Comparison of ENCODE assay signal across 8 cellular contexts in the genomic region with DNA sequence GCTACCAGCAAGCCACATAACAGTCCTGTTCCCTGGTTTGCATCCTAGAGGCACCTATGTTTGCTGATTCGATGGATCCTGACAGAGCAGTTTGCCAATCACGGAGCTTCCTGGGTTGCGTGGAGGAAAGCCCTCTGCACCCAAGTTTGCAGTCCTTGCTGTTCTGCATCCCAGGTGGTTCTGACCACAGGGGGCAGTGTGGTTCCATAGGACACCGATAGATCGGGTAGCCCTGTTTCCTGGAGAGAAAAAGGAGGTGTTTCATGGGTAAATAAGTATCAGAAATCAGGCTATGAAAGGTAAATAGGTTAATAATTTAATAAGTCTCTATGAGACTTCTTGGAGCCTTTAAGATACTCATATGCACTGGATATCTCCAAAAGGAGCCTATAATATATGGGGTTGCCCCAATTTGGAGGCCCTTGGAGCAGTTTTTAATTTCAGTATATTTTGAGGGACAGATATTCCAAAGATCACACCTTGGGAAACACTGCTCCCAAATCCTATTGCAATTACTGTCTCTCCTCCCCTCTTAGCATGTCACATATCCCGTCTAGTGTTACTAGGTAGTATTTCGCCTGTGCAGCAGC.
DNase-seq lines count a peak whose midpoint lies in the region; ATAC-seq and TF ChIP-seq lines count a peak whose summit lies in the region.

No MANE protein-coding gene starts in this region.

- H3K36me3 ChIP-seq in DOHH2 (ENCODE audit: control insufficient read depth, low read length), result no peaks in the 10 kb centered on the region
- H3K36me3 ChIP-seq in KMS-11 (ENCODE audit: insufficient read depth), result no peaks in the 10 kb centered on the region
- H3K36me3 ChIP-seq in transverse colon, result no peaks in the 10 kb centered on the region

- no peaks in the 10 kb centered on the region for H3K9me3 ChIP-seq in DOHH2 (ENCODE audit: control insufficient read depth, insufficient read depth, low read length)
- no peaks in the 10 kb centered on the region for H3K9me3 ChIP-seq in transverse colon

- TF ChIP-seq EP300 in transverse colon (IDR thresholded peaks at IDR 0.05; ENCODE audit: low read depth), result no peak

- TF ChIP-seq POLR2A in transverse colon (IDR thresholded peaks at IDR 0.05), result no peak

- H3K4me3 ChIP-seq in DOHH2 (ENCODE audit: low read length) (no peak overlapping the region), KMS-11 (IDR thresholded peaks at IDR 0.05; ENCODE audit: insufficient read depth, low read depth, low read length) (no peak overlapping the region), transverse colon (no peak overlapping the region)

- 70 to 75% methylated on average over 2 to 7 of the region's 7 CpGs for WGBS in transverse colon (ENCODE audit: low coverage in 1 of 2), 2 donors

- no peaks in the 10 kb centered on the region for H4K20me1 ChIP-seq in DOHH2 (ENCODE audit: control insufficient read depth, insufficient read depth, low read depth, low read length)
- no peaks in the 10 kb centered on the region for H4K20me1 ChIP-seq in KMS-11 (ENCODE audit: insufficient read depth)

- H3K4me3 Mint-ChIP-seq in activated CD4-positive, alpha-beta T cell treated with anti-CD3 and anti-CD28 coated beads for 36 hours, result no peak overlapping the region
- peak overlapping the region; percentile 28 for H3K4me3 Mint-ChIP-seq in endothelial cell (ENCODE audit: unreplicated experiment)

- ATAC-seq in activated CD4-positive, alpha-beta T cell treated with anti-CD3 and anti-CD28 coated beads for 36 hours, result no peak
- ATAC-seq in GM21723 (IDR thresholded peaks at IDR 0.05; ENCODE audit: unreplicated experiment), result no peak

- H3K9me3 Mint-ChIP-seq in activated CD4-positive, alpha-beta T cell treated with anti-CD3 and anti-CD28 coated beads for 36 hours (ENCODE audit: low read depth), result no peaks in the 10 kb centered on the region
- no peaks in the 10 kb centered on the region for H3K9me3 Mint-ChIP-seq in endothelial cell (ENCODE audit: unreplicated experiment)

- POLR2A ChIA-PET in activated CD4-positive, alpha-beta T cell treated with anti-CD3 and anti-CD28 coated beads for 36 hours (lab: Charles Lee), result no interaction called here

- H3K27ac ChIP-seq in DOHH2 (ENCODE audit: low read depth, low read length), result no peak overlapping the region
- no peak overlapping the region for H3K27ac ChIP-seq in KMS-11
- H3K27ac ChIP-seq in transverse colon, result peak overlapping the region; percentile 2 to 44 (median 13)

- H3K27ac Mint-ChIP-seq in activated CD4-positive, alpha-beta T cell treated with anti-CD3 and anti-CD28 coated beads for 36 hours, result no peak overlapping the region
- H3K27ac Mint-ChIP-seq in endothelial cell (ENCODE audit: unreplicated experiment), result peak overlapping the region; percentile 37

- no peaks in the 10 kb centered on the region for H3K9me2 ChIP-seq in DOHH2 (replicated peaks; ENCODE audit: control insufficient read depth, low read length)

- no peaks in the 10 kb centered on the region for H3K36me3 Mint-ChIP-seq in activated CD4-positive, alpha-beta T cell treated with anti-CD3 and anti-CD28 coated beads for 36 hours (ENCODE audit: low read depth)
- H3K36me3 Mint-ChIP-seq in endothelial cell (ENCODE audit: low read depth, unreplicated experiment), result no peaks in the 10 kb centered on the region

- TF ChIP-seq CTCF in DOHH2 (IDR thresholded peaks at IDR 0.05; ENCODE audit: low read depth, low read length, poor library complexity, severe bottlenecking), result peak; percentile 60
- peak; percentile 60 for TF ChIP-seq CTCF in KMS-11 (conservative IDR thresholded peaks at IDR 0.05; ENCODE audit: low read depth, low read length)
- peak; percentile 28 for TF ChIP-seq CTCF in endothelial cell (IDR thresholded peaks at IDR 0.05; ENCODE audit: unreplicated experiment)
- peak; percentile 53 to 73 (median 66) for TF ChIP-seq CTCF in transverse colon (IDR thresholded peaks at IDR 0.05)

- H3K4me1 Mint-ChIP-seq in activated CD4-positive, alpha-beta T cell treated with anti-CD3 and anti-CD28 coated beads for 36 hours, result no peaks in the 10 kb centered on the region
- H3K4me1 Mint-ChIP-seq in endothelial cell (ENCODE audit: unreplicated experiment), result peaks cover 33% of the 10 kb centered on the region

- CTCF ChIA-PET in activated CD4-positive, alpha-beta T cell treated with anti-CD3 and anti-CD28 coated beads for 36 hours (lab: Charles Lee), result interaction anchor here (0.6 to 1.4 kb wide), 3 partner anchors 247 to 759 kb away, joined by 3 to 5 read pairs (median 3); no protein-coding TSS in a partner anchor

- H2AFZ ChIP-seq in KMS-11 (ENCODE audit: low read depth), result no peak overlapping the region

- peak; percentile 73 for DNase-seq in activated CD4-positive, alpha-beta T cell treated with anti-CD3 and anti-CD28 coated beads for 36 hours
- peak; percentile 51 for DNase-seq in endothelial cell (ENCODE audit: low spot score)
- DNase-seq in midbrain (lab: John Stamatoyannopoulos, UW), result peak; percentile 67
- DNase-seq in transverse colon, result peak; percentile 83
- DNase-seq in NCI-H2029 (lab: John Stamatoyannopoulos, UW), result no peak

- in situ Hi-C loops in transverse colon (cut with MboI; ENCODE audit: low pct_ligation_motif_present in 1 of 4, low pct_unique_long_range_greater_than_20kb in 1 of 4, low sequenced_read_pairs in 3 of 4), result loop anchor here in 1 of 4 donors (10.0 kb wide), 1 partner anchor 237 kb away; no protein-coding TSS in a partner anchor

- peaks cover 5% of the 10 kb centered on the region for H3K27me3 Mint-ChIP-seq in activated CD4-positive, alpha-beta T cell treated with anti-CD3 and anti-CD28 coated beads for 36 hours
- H3K27me3 Mint-ChIP-seq in endothelial cell (ENCODE audit: unreplicated experiment), result peaks cover 6% of the 10 kb centered on the region

- H3K79me2 ChIP-seq in DOHH2 (ENCODE audit: control insufficient read depth, low read length), result no peaks in the 10 kb centered on the region
- H3K79me2 ChIP-seq in KMS-11 (ENCODE audit: insufficient read depth, low read depth), result no peaks in the 10 kb centered on the region

- H3K4me2 ChIP-seq in DOHH2 (ENCODE audit: low read length), result no peak overlapping the region
- H3K4me2 ChIP-seq in KMS-11, result no peak overlapping the region

- no peaks in the 10 kb centered on the region for H3F3A ChIP-seq in DOHH2 (ENCODE audit: control insufficient read depth, insufficient read depth)

- intact Hi-C loops in activated CD4-positive, alpha-beta T cell treated with anti-CD3 and anti-CD28 coated beads for 36 hours (cut with DNase I, micrococcal nuclease), result loop anchor here (1.0 to 10.0 kb wide), 3 partner anchors 57 to 247 kb away; no protein-coding TSS in a partner anchor
- intact Hi-C loops in transverse colon (cut with DNase I; ENCODE audit: low total_unique reads), result loop anchor here (1.0 to 10.0 kb wide), 3 partner anchors 63 to 244 kb away; a partner anchor contains a TSS

- no peaks in the 10 kb centered on the region for H3K27me3 ChIP-seq in DOHH2 (ENCODE audit: control insufficient read depth, low read length)
- no peaks in the 10 kb centered on the region for H3K27me3 ChIP-seq in KMS-11 (ENCODE audit: insufficient read depth, low read depth)
- H3K27me3 ChIP-seq in transverse colon, result no peaks in the 10 kb centered on the region

- no peak overlapping the region for H3K9ac ChIP-seq in KMS-11

- no peaks in the 10 kb centered on the region for H3K4me1 ChIP-seq in DOHH2 (ENCODE audit: control insufficient read depth, low read length)
- no peaks in the 10 kb centered on the region for H3K4me1 ChIP-seq in KMS-11 (ENCODE audit: low read depth, poor library complexity, severe bottlenecking)
- H3K4me1 ChIP-seq in transverse colon, result peaks cover 6 to 17% (median 7%) of the 10 kb centered on the region in 4 donors

Comparison
In these comparisons a context has a peak if more than half of its experiments do, and no peak if none do; other contexts are left out.
1. H3K27ac ChIP-seq: peak in transverse colon (4 of 4); none in DOHH2 (single experiment) and KMS-11 (single experiment).
2. Peak in every context shown above with its lines, with median percentiles within 50 percentile points of each other: CTCF ChIP-seq.